In genomic region chr15:52136471-52136993, GRCh38 we compare ENCODE assay signal across 16 cellular contexts. TPM values are rescaled to one million over a fixed set of nuclear protein-coding genes. Genes with fewer than 3 reads are reported as not detected.
DNase-seq lines count a peak whose midpoint lies in the region; ATAC-seq and TF ChIP-seq lines count a peak whose summit lies in the region.
"Had no signal": no experiment of that assay in that cellular context is flagged by ENCODE, and none has a peak within 500 bp of the region (broad histone marks: within the 10 kb centered on the region; RNA-seq: fewer than 3 reads in every experiment).

No MANE protein-coding gene starts in this region.

- TF ChIP-seq CTCF in right lobe of liver (IDR thresholded peaks at IDR 0.05) (no peak), progenitor cell of endocrine pancreas (IDR thresholded peaks at IDR 0.05; ENCODE audit: unreplicated experiment) (no peak)

- TF ChIP-seq POLR2A in right lobe of liver (IDR thresholded peaks at IDR 0.05), result no peak

- H3K4me1 Mint-ChIP-seq in progenitor cell of endocrine pancreas (ENCODE audit: low read depth), result peaks cover 1% of the 10 kb centered on the region

- peak overlapping the region; percentile 88 to 97 (median 96) for H3K27ac ChIP-seq in right lobe of liver

- H3K27me3 ChIP-seq in right lobe of liver, result no peaks in the 10 kb centered on the region
- H3K27me3 ChIP-seq: spleen had no signal

- intact Hi-C loops in right lobe of liver (cut with DNase I), result no loop called here

- H3K27ac Mint-ChIP-seq in progenitor cell of endocrine pancreas, result no peak overlapping the region
- H3K27ac Mint-ChIP-seq: activated CD8-positive, alpha-beta memory T cell treated with anti-CD3 and anti-CD28 coated beads, Interleukin-2, amount 10 ng/mL, durations not matched to agents 7 days and 5 days had no signal

- DNase-seq in SIG-M5 treated with dmso at 0.1 percent for 504 hours (lab: John Stamatoyannopoulos, UW; ENCODE audit: unreplicated experiment), result peak; percentile 42
- DNase-seq in SIG-M5 (lab: John Stamatoyannopoulos, UW), result no peak
- peak; percentile 23 for DNase-seq in amniotic epithelial cell (ENCODE audit: low read depth)
- DNase-seq in right lobe of liver, result no peak
- peak; percentile 18 for DNase-seq in stromal cell of bone marrow (ENCODE audit: low read depth)
- DNase-seq in progenitor cell of endocrine pancreas (ENCODE audit: low spot score, unreplicated experiment), result no peak
- DNase-seq in activated CD4-positive, CD25-positive, alpha-beta regulatory T cell treated with anti-CD3 and anti-CD28 coated beads, Interleukin-2, amount 50 U/mL, for 72 hours, result no peak
- DNase-seq: activated CD8-positive, alpha-beta memory T cell treated with anti-CD3 and anti-CD28 coated beads, Interleukin-2, amount 10 ng/mL, durations not matched to agents 7 days and 5 days; activated naive CD4-positive, alpha-beta T cell; Calu3; NCI-H2029; spleen had no signal

- ATAC-seq in right lobe of liver (no peak), HG03135 (IDR thresholded peaks at IDR 0.05; ENCODE audit: unreplicated experiment) (no peak)

- no peaks in the 10 kb centered on the region for H3K9me3 Mint-ChIP-seq in progenitor cell of endocrine pancreas (ENCODE audit: low read depth)

- no peaks in the 10 kb centered on the region for H3K27me3 Mint-ChIP-seq in progenitor cell of endocrine pancreas
- H3K27me3 Mint-ChIP-seq: activated CD8-positive, alpha-beta memory T cell treated with anti-CD3 and anti-CD28 coated beads, Interleukin-2, amount 10 ng/mL, durations not matched to agents 7 days and 5 days had no signal

- peaks cover 15% of the 10 kb centered on the region for H3K36me3 Mint-ChIP-seq in progenitor cell of endocrine pancreas (ENCODE audit: insufficient read depth)

- no peaks in the 10 kb centered on the region for H3K9me3 ChIP-seq in right lobe of liver
- H3K9me3 ChIP-seq: spleen had no signal

- H3K4me1 ChIP-seq in right lobe of liver, result peaks cover 0 to 58% (median 30%) of the 10 kb centered on the region in 4 donors

- no peak overlapping the region for H3K4me3 ChIP-seq in right lobe of liver
- H3K4me3 ChIP-seq: spleen had no signal

- WGBS in right lobe of liver (ENCODE audit: insufficient coverage, low coverage, low lambda C conversion rate, missing lambda C conversion rate), result 40% methylated on average over 1 of the region's 6 CpGs

- H3K4me3 Mint-ChIP-seq in progenitor cell of endocrine pancreas (ENCODE audit: low read depth), result no peak overlapping the region
- H3K4me3 Mint-ChIP-seq: activated CD8-positive, alpha-beta memory T cell treated with anti-CD3 and anti-CD28 coated beads, Interleukin-2, amount 10 ng/mL, durations not matched to agents 7 days and 5 days had no signal

- no peaks in the 10 kb centered on the region for H3K36me3 ChIP-seq in right lobe of liver

RNA-seq across cellular contexts. Expression of gene BCL2L10, which starts 24.0 kb away (rescaled TPM):
- 1 to 10 TPM; 1.8 to 3.9 (median 2.6) TPM for total RNA-seq in right lobe of liver
- 0.46 and 0.60 TPM in 2 replicates for total RNA-seq in progenitor cell of endocrine pancreas
- total RNA-seq: A172; activated CD8-positive, alpha-beta memory T cell treated with anti-CD3 and anti-CD28 coated beads, Interleukin-2, amount 10 ng/mL, durations not matched to agents 7 days and 5 days; Calu3; H1; SK-MEL-5 had no signal

RNA-seq across cellular contexts. Expression of gene GNB5, which starts 54.7 kb away (rescaled TPM):
- 10 to 100 TPM; 11.1 to 34.5 (median 16.5) TPM for total RNA-seq in right lobe of liver
- total RNA-seq in progenitor cell of endocrine pancreas, result 54.6 and 56.0 TPM in 2 replicates

Comparison
In these comparisons a context has a peak if more than half of its experiments do, and no peak if none do; other contexts are left out.
1. DNase-seq: peak in SIG-M5 treated with dmso at 0.1 percent for 504 hours (single experiment), amniotic epithelial cell (single experiment) and stromal cell of bone marrow (single experiment); none in SIG-M5 (single experiment), right lobe of liver (0 of 3), progenitor cell of endocrine pancreas (single experiment) and activated CD4-positive, CD25-positive, alpha-beta regulatory T cell treated with anti-CD3 and anti-CD28 coated beads, Interleukin-2, amount 50 U/mL, for 72 hours (single experiment).